In genomic region chr2:159202568-159203071, GRCh38 we compare ENCODE assay signal across 9 cellular contexts.
DNase-seq lines count a peak whose midpoint lies in the region; ATAC-seq and TF ChIP-seq lines count a peak whose summit lies in the region.
"Had no signal": no experiment of that assay in that cellular context is flagged by ENCODE, and none has a peak within 500 bp of the region (broad histone marks: within the 10 kb centered on the region; RNA-seq: fewer than 3 reads in every experiment).

No MANE protein-coding gene starts in this region.

- peaks cover 8 to 22% of the 10 kb centered on the region in 2 donors for H3K4me1 ChIP-seq in left lung

- peaks cover 0 to 32% of the 10 kb centered on the region in 2 donors for H3K36me3 ChIP-seq in left lung

- H3K4me3 ChIP-seq in dorsolateral prefrontal cortex: no peak overlapping the region
- no peak overlapping the region for H3K4me3 ChIP-seq in left lung

- intact Hi-C loops in dorsolateral prefrontal cortex (cut with DNase I): loop anchor here in 1 of 2 donors (5.0 kb wide), 1 partner anchor 85 kb away; the partner anchor contains the start of gene WDSUB1
- intact Hi-C loops in left lung (cut with DNase I): no loop called here

- ATAC-seq in left lung (peak; percentile 75), GM21360 (IDR thresholded peaks at IDR 0.05; ENCODE audit: unreplicated experiment) (no peak), GM21529 (IDR thresholded peaks at IDR 0.05; ENCODE audit: unreplicated experiment) (no peak)

- TF ChIP-seq CTCF in dorsolateral prefrontal cortex (IDR thresholded peaks at IDR 0.05 in 54 of 56, conservative IDR thresholded peaks at IDR 0.05 in 2 of 56; ENCODE audit: low read depth in 1 of 56, partially characterized antibody in 56 of 56) (peak in 7 of 56 donors; percentile 12 to 25 (median 15)), left lung (IDR thresholded peaks at IDR 0.05) (peak in 1 of 2 donors; percentile 12)

- no peaks in the 10 kb centered on the region for H3K9me3 ChIP-seq in left lung

- DNase-seq in M059J (ENCODE audit: low read depth): peak; percentile 91
- DNase-seq in dorsolateral prefrontal cortex: peak in 6 of 10 donors; percentile 22 to 62 (median 48)
- peak in 1 of 2 donors; percentile 62 for DNase-seq in left lung
- no peak for DNase-seq in GM19238 (ENCODE audit: insufficient read length, low spot score)
- DNase-seq in NCI-H1105 treated with DMSO at 0.1 percent for 48 hours (lab: John Stamatoyannopoulos, UW): no peak

- no peaks in the 10 kb centered on the region for H3K27me3 ChIP-seq in dorsolateral prefrontal cortex
- no peaks in the 10 kb centered on the region for H3K27me3 ChIP-seq in left lung

- H3K27ac ChIP-seq in dorsolateral prefrontal cortex (peak overlapping the region in 31 of 59 donors; percentile 0 to 70 (median 34)), left lung (peak overlapping the region in 1 of 2 donors; percentile 73), temporal lobe (ENCODE audit: low read depth, low read length) (peak overlapping the region; percentile 3)
- H3K27ac ChIP-seq: HL-60 had no signal

Comparison
In these comparisons a context has a peak if more than half of its experiments do, and no peak if none do; other contexts are left out.
1. DNase-seq: peak in M059J (single experiment) and dorsolateral prefrontal cortex (6 of 10); none in GM19238 (single experiment) and NCI-H1105 treated with DMSO at 0.1 percent for 48 hours (single experiment).